In the genomic region with DNA sequence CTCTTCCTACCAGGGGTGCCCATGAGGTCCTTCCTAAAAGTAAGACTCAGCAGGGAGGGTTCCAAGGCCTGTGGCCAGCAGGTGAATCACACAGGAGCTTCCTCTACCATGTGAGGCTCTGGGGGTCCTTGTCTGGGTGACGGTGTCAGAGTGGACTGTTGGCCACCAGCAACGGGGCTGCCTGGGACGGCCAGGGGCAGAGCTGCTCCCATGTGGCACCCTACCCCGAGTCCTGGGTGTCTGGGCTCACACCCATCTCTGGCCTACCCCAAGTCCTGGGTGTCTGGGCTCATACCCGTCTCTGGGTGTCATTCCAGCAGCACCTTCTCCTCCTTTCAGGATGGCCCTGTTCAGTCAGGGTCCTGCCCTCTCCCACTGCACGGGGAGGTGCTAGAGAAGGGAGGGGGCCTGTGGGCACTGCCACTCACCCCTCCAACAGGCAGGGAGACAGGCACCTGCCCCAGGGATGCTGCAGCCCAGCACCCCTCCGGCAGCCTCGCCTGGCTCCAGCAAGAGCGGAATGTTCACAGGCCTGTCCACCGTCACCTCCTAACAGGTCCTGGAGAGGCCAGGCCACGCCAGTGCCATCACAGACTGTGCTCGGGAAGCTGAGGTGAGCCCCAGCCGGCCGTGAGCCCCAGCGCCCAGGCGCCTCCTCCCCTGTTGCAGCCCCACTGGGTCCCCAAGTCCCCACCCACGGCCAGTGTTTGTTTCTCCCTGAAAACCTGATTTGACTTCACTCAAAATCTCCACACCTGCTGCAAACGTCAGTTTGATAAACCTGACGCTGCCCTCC, we compare ENCODE assay signal across 18 cellular contexts.
DNase-seq lines count a peak whose midpoint lies in the region; TF ChIP-seq lines count a peak whose summit lies in the region.
"Had no signal": no experiment of that assay in that cellular context is flagged by ENCODE, and none has a peak within 500 bp of the region (broad histone marks: within the 10 kb centered on the region; RNA-seq: fewer than 3 reads in every experiment).

No MANE protein-coding gene starts in this region.

- H3K4me1 ChIP-seq in esophagus squamous epithelium: no peaks in the 10 kb centered on the region
- H3K4me1 ChIP-seq: Caco-2, SJSA1 had no signal

- H3K36me3 ChIP-seq in H7 (replicated peaks; ENCODE audit: control insufficient read depth, insufficient read depth, low read length): no peaks in the 10 kb centered on the region
- H3K36me3 ChIP-seq in esophagus squamous epithelium: no peaks in the 10 kb centered on the region
- H3K36me3 ChIP-seq: SJSA1 had no signal

- TF ChIP-seq POLR2A in esophagus squamous epithelium (IDR thresholded peaks at IDR 0.05): no peak

- no peak overlapping the region for H3K4me3 ChIP-seq in H7 (ENCODE audit: insufficient read depth, low read depth, low read length)
- H3K4me3 ChIP-seq in coronary artery: no peak overlapping the region
- H3K4me3 ChIP-seq in esophagus squamous epithelium: no peak overlapping the region
- H3K4me3 ChIP-seq: SJSA1 had no signal

- TF ChIP-seq CTCF in coronary artery (IDR thresholded peaks at IDR 0.05): no peak
- no peak for TF ChIP-seq CTCF in GM20000 (IDR thresholded peaks at IDR 0.05; ENCODE audit: extremely low read depth, missing control alignments)
- no peak for TF ChIP-seq CTCF in esophagus squamous epithelium (IDR thresholded peaks at IDR 0.05)

- intact Hi-C loops in posterior vena cava (cut with DNase I): no loop called here
- intact Hi-C loops in esophagus squamous epithelium (cut with DNase I): no loop called here

- no peak overlapping the region for H3K27ac ChIP-seq in coronary artery
- no peak overlapping the region for H3K27ac ChIP-seq in esophagus squamous epithelium
- H3K27ac ChIP-seq: SJSA1 had no signal

- peak; percentile 57 for DNase-seq in H7
- peak; percentile 64 for DNase-seq in coronary artery (ENCODE audit: low spot score)
- peak; percentile 89 for DNase-seq in mesenteric fat pad (ENCODE audit: low spot score)
- DNase-seq in posterior vena cava (ENCODE audit: low spot score): peak; percentile 62
- no peak for DNase-seq in H4 (ENCODE audit: low spot score)
- DNase-seq in GM20000 (ENCODE audit: low spot score): no peak
- no peak for DNase-seq in AML-193 (lab: John Stamatoyannopoulos, UW)
- no peak for DNase-seq in esophagus squamous epithelium (lab: John Stamatoyannopoulos, UW)
- DNase-seq: CD4-positive, alpha-beta memory T cell; DMS 273 treated with DMSO at 0.1 percent for 48 hours; DMS79 treated with DMSO at 0.1 percent for 48 hours; Karpas-422; NCI-H187; NCI-H446 treated with DMSO at 0.1 percent for 48 hours; NCI-H526 treated with DMSO at 0.1 percent for 48 hours; OCI-M1 had no signal

- WGBS in esophagus squamous epithelium, 2 donors: 68 to 83% methylated on average over 12 of the region's 19 CpGs

- H3K27me3 ChIP-seq in H7 (ENCODE audit: control insufficient read depth, insufficient read depth, low read length) (no peaks in the 10 kb centered on the region), esophagus squamous epithelium (peaks cover 0 to 9% (median 0%) of the 10 kb centered on the region in 4 donors)
- H3K27me3 ChIP-seq: SJSA1 had no signal

- no peaks in the 10 kb centered on the region for H3K9me3 ChIP-seq in esophagus squamous epithelium
- H3K9me3 ChIP-seq: Caco-2, SJSA1 had no signal

Comparison
In these comparisons a context has a peak if more than half of its experiments do, and no peak if none do; other contexts are left out.
1. DNase-seq: peak in H7 (single experiment), coronary artery (single experiment), mesenteric fat pad (single experiment) and posterior vena cava (single experiment); none in H4 (single experiment), GM20000 (single experiment), AML-193 (0 of 2) and esophagus squamous epithelium (single experiment).